8 cellular contexts compared by ENCODE assay signal in genomic region chr10:58384999-58385783, GRCh38. TPM values are rescaled to one million over a fixed set of nuclear protein-coding genes. Genes with fewer than 3 reads are reported as not detected.
DNase-seq lines count a peak whose midpoint lies in the region; ATAC-seq and TF ChIP-seq lines count a peak whose summit lies in the region.

Gene TFAM (plus strand): TSS chr10:58385410. CDS start chr10:58385548, 138 bp downstream.

- peaks cover 3% of the 10 kb centered on the region for H3K36me3 Mint-ChIP-seq in T-helper 17 cell (ENCODE audit: low read depth)

- H3K36me3 ChIP-seq in vagina: peaks cover 0 to 16% of the 10 kb centered on the region in 2 donors

- H3K27ac ChIP-seq in angular gyrus (ENCODE audit: low read depth, low read length) (peak within 1 kb of the TSS; percentile 92), right cardiac atrium (ENCODE audit: low read length) (peak within 1 kb of the TSS; percentile 88), vagina (peak within 1 kb of the TSS; percentile 90)

- DNase-seq in NCI-H146 treated with DMSO at 0.1 percent for 48 hours (lab: John Stamatoyannopoulos, UW; ENCODE audit: unreplicated experiment) (peak; percentile 80), T-helper 17 cell (peak; percentile 88 to 96 (median 91)), right cardiac atrium (peak; percentile 96 to 99 (median 98)), putamen (ENCODE audit: low spot score) (peak; percentile 95), vagina (ENCODE audit: extremely low spot score in 2 of 2) (peak in 1 of 2 donors; percentile 96)

- H3K4me1 ChIP-seq in right cardiac atrium (ENCODE audit: control insufficient read depth, insufficient read depth, low read length) (no peaks in the 10 kb centered on the region), vagina (peaks cover 19% of the 10 kb centered on the region)

- no peaks in the 10 kb centered on the region for H3K9me3 ChIP-seq in T-helper 17 cell (ENCODE audit: control insufficient read depth, low read length, poor library complexity, severe bottlenecking)
- H3K9me3 ChIP-seq in right cardiac atrium (ENCODE audit: control insufficient read depth, low read length): no peaks in the 10 kb centered on the region
- H3K9me3 ChIP-seq in vagina: no peaks in the 10 kb centered on the region

- TF ChIP-seq POLR2A in GM15510 (IDR thresholded peaks at IDR 0.05; ENCODE audit: borderline replicate concordance, extremely low read depth, insufficient read length): peak; percentile 98
- peak in 1 of 2 donors; percentile 62 for TF ChIP-seq POLR2A in vagina (IDR thresholded peaks at IDR 0.05)

- no peaks in the 10 kb centered on the region for H3K27me3 Mint-ChIP-seq in T-helper 17 cell

- TF ChIP-seq CTCF in vagina (IDR thresholded peaks at IDR 0.05): peak; percentile 10 to 74 (median 20)

- peak within 1 kb of the TSS; percentile 97 for H3K4me3 Mint-ChIP-seq in T-helper 17 cell

- peak within 1 kb of the TSS; percentile 96 for H3K27ac Mint-ChIP-seq in T-helper 17 cell

- H3K27me3 ChIP-seq in right cardiac atrium (ENCODE audit: control insufficient read depth, insufficient read depth) (no peaks in the 10 kb centered on the region), vagina (no peaks in the 10 kb centered on the region)

- peaks cover 27% of the 10 kb centered on the region for H3K4me1 Mint-ChIP-seq in T-helper 17 cell

- WGBS in right cardiac atrium: under 1% methylated on average over 65 of the region's 65 CpGs

- intact Hi-C loops in right cardiac atrium (cut with DNase I): loop anchor here in 3 of 4 donors (2.0 to 10.0 kb wide), 3 partner anchors 48 to 80 kb away; partner anchors contain the start of gene UBE2D1 (in 2 of the 3)
- intact Hi-C loops in vagina (cut with DNase I): no loop called here

- ATAC-seq in HG02884 (IDR thresholded peaks at IDR 0.05; ENCODE audit: unreplicated experiment) (peak; percentile 87), T-helper 17 cell (peak; percentile 82), right cardiac atrium (peak; percentile 99)

- H3K4me3 ChIP-seq in right cardiac atrium (ENCODE audit: low read length): peak within 1 kb of the TSS; percentile 82
- H3K4me3 ChIP-seq in vagina: peak within 1 kb of the TSS; percentile 86 to 91

RNA-seq across cellular contexts. Expression of gene TFAM, which starts in this region (rescaled TPM):
- 10 to 100 TPM; 33.9 to 40.2 TPM for total RNA-seq in T-helper 17 cell
- 10 to 100 TPM; 26.6 to 34.0 (median 30.0) TPM for total RNA-seq in right cardiac atrium
- 11.1 TPM for polyA plus RNA-seq in right cardiac atrium
- 13.3 TPM for total RNA-seq in vagina
